In the genomic region with DNA sequence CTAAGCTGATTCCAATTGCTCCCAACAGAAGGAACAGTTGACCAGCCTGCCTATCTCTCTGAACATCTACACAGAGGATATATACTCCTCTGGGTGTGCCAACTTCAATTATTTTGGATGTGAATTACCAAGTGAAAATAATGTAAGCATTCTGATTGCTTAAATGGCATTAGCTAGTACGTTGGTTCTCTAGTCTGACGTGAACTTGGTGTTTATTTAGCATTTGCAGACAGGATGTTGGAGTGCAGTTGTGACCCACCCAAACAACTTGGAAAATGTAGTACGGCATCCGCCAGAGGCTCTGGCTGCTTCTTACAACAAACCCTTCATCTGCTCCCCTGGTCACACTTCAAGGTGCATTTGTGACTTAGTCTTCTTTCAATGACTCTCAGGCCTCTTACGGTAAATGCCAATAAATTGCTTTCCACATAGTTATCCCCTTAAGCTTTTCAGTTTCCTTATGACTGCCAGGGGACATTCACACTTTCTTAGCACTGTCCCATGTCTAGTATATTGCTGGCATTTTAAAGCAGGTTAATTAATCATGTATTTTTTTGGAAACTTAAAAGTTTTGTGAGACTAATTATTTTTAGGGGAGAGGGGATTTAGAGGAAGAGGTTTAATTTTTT, we compare ENCODE assay signal across 14 cellular contexts.
A peak's percentile ranks its signal among the peaks of the same experiment; 100 is the strongest.
DNase-seq lines count a peak whose midpoint lies in the region; ATAC-seq and TF ChIP-seq lines count a peak whose summit lies in the region.
"Had no signal": no experiment of that assay in that cellular context is flagged by ENCODE, and none has a peak within 500 bp of the region (broad histone marks: within the 10 kb centered on the region; RNA-seq: fewer than 3 reads in every experiment).

No MANE protein-coding gene starts in this region.

- no peaks in the 10 kb centered on the region for H4K20me1 ChIP-seq in osteoblast (ENCODE audit: insufficient read depth, low read length)

- H3K36me3 ChIP-seq in SK-N-MC (ENCODE audit: insufficient read depth, low read length) = no peaks in the 10 kb centered on the region
- no peaks in the 10 kb centered on the region for H3K36me3 ChIP-seq in osteoblast (ENCODE audit: insufficient read depth, low read length)
- H3K36me3 ChIP-seq: SJSA1, tibial nerve had no signal

- ATAC-seq in left cardiac atrium = peak; percentile 36 to 59
- ATAC-seq: activated T-cell treated with anti-CD3 and anti-CD28 coated beads, Interleukin-2, amount 50 U/mL, for 4 hours had no signal

- intact Hi-C loops in left cardiac atrium (cut with DNase I) = no loop called here

- no peaks in the 10 kb centered on the region for H3K4me1 ChIP-seq in osteoblast (ENCODE audit: insufficient read depth, low read length)

- H3K4me3 ChIP-seq in SK-N-MC (peak overlapping the region; percentile 79), osteoblast (ENCODE audit: insufficient read depth, low read length) (no peak overlapping the region)

- DNase-seq in SK-N-MC (ENCODE audit: low read depth, low spot score) (no peak), left cardiac atrium (peak; percentile 32), osteoblast (ENCODE audit: insufficient read length, low spot score, missing footprints) (no peak), AG20443 (ENCODE audit: low spot score) (no peak), ecto neural progenitor cell (ENCODE audit: low spot score) (no peak), dedifferentiated amniotic fluid mesenchymal stem cell (ENCODE audit: extremely low spot score) (no peak), GM19238 (ENCODE audit: insufficient read length, low spot score) (no peak)
- DNase-seq: activated T-cell treated with anti-CD3 and anti-CD28 coated beads, Interleukin-2, amount 50 U/mL, for 4 hours; NCI-H1092; NCI-H82; retina had no signal

- H3K9me3 ChIP-seq in SK-N-MC (ENCODE audit: low read depth, low read length) (no peaks in the 10 kb centered on the region), osteoblast (ENCODE audit: low read depth, low read length) (no peaks in the 10 kb centered on the region)
- H3K9me3 ChIP-seq: SJSA1, tibial nerve had no signal

- no peaks in the 10 kb centered on the region for H3K27me3 ChIP-seq in osteoblast (ENCODE audit: insufficient read depth, low read length)
- H3K27me3 ChIP-seq: SJSA1, tibial nerve had no signal

- H3K9ac ChIP-seq in SK-N-MC (ENCODE audit: insufficient read length) = no peak overlapping the region

- H2AFZ ChIP-seq in osteoblast (ENCODE audit: low read length) = peak overlapping the region; percentile 51

- peak overlapping the region; percentile 93 for H3K4me2 ChIP-seq in osteoblast (ENCODE audit: insufficient read depth, low read length)

- H3K79me2 ChIP-seq in osteoblast (ENCODE audit: insufficient read depth, low read length) = no peaks in the 10 kb centered on the region

- TF ChIP-seq CTCF in 22Rv1 (IDR thresholded peaks at IDR 0.05) = no peak
- no peak for TF ChIP-seq CTCF in osteoblast (IDR thresholded peaks at IDR 0.05; ENCODE audit: extremely low read depth, low read depth, low read length)

- H3K27ac ChIP-seq in 22Rv1 = peak overlapping the region; percentile 88
- H3K27ac ChIP-seq in SK-N-MC = peak overlapping the region; percentile 83; the same call in 1 of the 2 replicates
- peak overlapping the region; percentile 70 for H3K27ac ChIP-seq in osteoblast (ENCODE audit: low read depth, low read length)
- H3K27ac ChIP-seq: SJSA1 had no signal
